21 cellular contexts compared by ENCODE assay signal in genomic region chr15:70043590-70043989, GRCh38.
"Had no signal": no experiment of that assay in that cellular context is flagged by ENCODE, and none has a peak within 500 bp of the region (broad histone marks: within the 10 kb centered on the region; RNA-seq: fewer than 3 reads in every experiment).

No MANE protein-coding gene starts in this region.

- H3K27ac Mint-ChIP-seq: dendritic cell treated with granulocyte-macrophage colony-stimulating factor and Interleukin-4, amounts not matched to agents 40 ng/mL and 50 ng/mL, for 4 days; effector memory CD8-positive, alpha-beta T cell; endodermal cell had no signal

- H3K4me3 ChIP-seq: colonic mucosa, esophagus squamous epithelium, gastrocnemius medialis, heart right ventricle, left lung, lower lobe of right lung had no signal

- DNase-seq: colonic mucosa; cortex of kidney; effector CD8-positive, alpha-beta T cell; effector memory CD8-positive, alpha-beta T cell; endodermal cell; erythroblast; esophagus squamous epithelium; foreskin fibroblast; foreskin melanocyte; gastrocnemius medialis; heart right ventricle; hippocampal formation; left cardiac atrium; left lung; left ventricle myocardium superior; mesendoderm; midbrain had no signal

- H3K9me3 ChIP-seq: colonic mucosa, esophagus squamous epithelium, gastrocnemius medialis, heart right ventricle, left lung, lower lobe of right lung had no signal

- H3K9me3 Mint-ChIP-seq: dendritic cell treated with granulocyte-macrophage colony-stimulating factor and Interleukin-4, amounts not matched to agents 40 ng/mL and 50 ng/mL, for 4 days; effector memory CD8-positive, alpha-beta T cell; endodermal cell had no signal

- H3K27me3 Mint-ChIP-seq: dendritic cell treated with granulocyte-macrophage colony-stimulating factor and Interleukin-4, amounts not matched to agents 40 ng/mL and 50 ng/mL, for 4 days; effector memory CD8-positive, alpha-beta T cell had no signal

- H3K27ac ChIP-seq: colonic mucosa, epithelial cell of prostate, esophagus squamous epithelium, gastrocnemius medialis, heart right ventricle, left lung, lower lobe of right lung had no signal

- H3K4me3 Mint-ChIP-seq: dendritic cell treated with granulocyte-macrophage colony-stimulating factor and Interleukin-4, amounts not matched to agents 40 ng/mL and 50 ng/mL, for 4 days; effector memory CD8-positive, alpha-beta T cell; endodermal cell had no signal

- H3K4me1 ChIP-seq: colonic mucosa had no signal

- ATAC-seq: effector memory CD8-positive, alpha-beta T cell; esophagus mucosa; gastrocnemius medialis; heart right ventricle; left cardiac atrium; left lung; left ventricle myocardium superior; lower lobe of right lung had no signal

- H3K27me3 ChIP-seq: colonic mucosa, esophagus squamous epithelium, gastrocnemius medialis, left lung had no signal

- H3K36me3 ChIP-seq: colonic mucosa, gastrocnemius medialis had no signal
